In genomic region chr3:123285931-123286307, GRCh38 we compare ENCODE assay signal across 17 cellular contexts.
"Had no signal": no experiment of that assay in that cellular context is flagged by ENCODE, and none has a peak within 500 bp of the region (broad histone marks: within the 10 kb centered on the region; RNA-seq: fewer than 3 reads in every experiment).

No MANE protein-coding gene starts in this region.

- H3K9me3 ChIP-seq: adrenal gland, body of pancreas, gastroesophageal sphincter, mucosa of descending colon, thyroid gland, upper lobe of left lung, vagina had no signal

- H3K4me3 ChIP-seq: adrenal gland, body of pancreas, coronary artery, dorsolateral prefrontal cortex, gastroesophageal sphincter, hepatocyte, mucosa of descending colon, skin epidermis, thyroid gland, upper lobe of left lung, vagina had no signal

- DNase-seq: aorta; effector memory CD4-positive, alpha-beta T cell; left ventricle myocardium superior; stimulated activated CD4-positive, alpha-beta T cell treated with anti-CD3 and anti-CD28 coated beads, Interleukin-12 subunit alpha, Interleukin-12 subunit beta, amount 100 ng/mL, for 4 hours had no signal

- H3K36me3 ChIP-seq: adrenal gland, thyroid gland, upper lobe of left lung, vagina had no signal

- H3K27ac ChIP-seq: adrenal gland, body of pancreas, coronary artery, gastroesophageal sphincter, hepatocyte, skin epidermis, thyroid gland, upper lobe of left lung, vagina had no signal

- H3K27me3 ChIP-seq: adrenal gland, body of pancreas, dorsolateral prefrontal cortex, gastroesophageal sphincter, hepatocyte, thyroid gland, upper lobe of left lung, vagina had no signal

- H3K4me1 ChIP-seq: adrenal gland, body of pancreas, thyroid gland, upper lobe of left lung, vagina had no signal

- ATAC-seq: activated CD4-positive, CD25-positive, alpha-beta regulatory T cell treated with anti-CD3 and anti-CD28 coated beads, Interleukin-2, amount 50 U/mL, for 24 hours; natural killer cell treated with Interleukin-12 subunit alpha and Interleukin-12 subunit beta and Interleukin-15 and Interleukin-18, amount 100 ng/mL, for 72 hours had no signal
